In the genomic region with DNA sequence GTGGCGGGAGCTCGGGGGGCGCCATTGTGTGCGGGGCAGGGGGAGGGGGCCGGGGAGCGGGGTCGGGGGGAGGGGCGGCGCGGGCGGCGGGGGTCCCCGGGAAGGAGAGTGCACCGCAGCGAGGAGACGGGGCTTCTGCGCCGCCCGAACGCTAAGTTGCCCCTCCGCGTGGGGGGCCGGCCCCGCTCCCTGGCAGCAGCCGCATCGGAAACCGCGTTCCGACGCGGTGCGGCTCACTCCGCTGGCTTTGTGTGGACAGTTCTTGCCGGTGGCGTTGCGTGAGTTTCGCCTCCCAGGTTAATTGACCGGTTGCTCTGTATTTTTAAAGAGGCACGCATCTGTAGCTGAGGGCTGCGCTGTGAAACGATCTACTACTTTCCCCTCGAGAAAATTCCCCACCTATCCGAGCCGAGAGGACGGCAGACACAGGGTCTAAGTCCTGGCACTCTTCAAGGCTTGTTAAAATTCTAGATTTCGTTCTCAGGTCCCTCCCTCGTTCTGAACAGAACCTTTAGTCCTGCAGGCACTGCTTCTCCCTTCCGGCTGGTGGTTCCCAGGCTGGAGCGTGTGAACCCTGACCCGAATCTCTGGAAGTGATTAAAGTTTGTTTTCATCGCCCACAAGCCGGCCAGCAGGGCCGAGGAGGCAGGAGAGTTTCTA, we compare ENCODE assay signal across 9 cellular contexts. TPM values are rescaled to one million over a fixed set of nuclear protein-coding genes. Genes with fewer than 3 reads are reported as not detected.
DNase-seq lines count a peak whose midpoint lies in the region; ATAC-seq and TF ChIP-seq lines count a peak whose summit lies in the region.
"Had no signal": no experiment of that assay in that cellular context is flagged by ENCODE, and none has a peak within 500 bp of the region (broad histone marks: within the 10 kb centered on the region; RNA-seq: fewer than 3 reads in every experiment).

No MANE protein-coding gene starts in this region.

- peak overlapping the region; percentile 48 to 66 for H3K4me3 ChIP-seq in foreskin fibroblast (ENCODE audit: low read depth in 1 of 2, low read length in 2 of 2)

- TF ChIP-seq CTCF in foreskin fibroblast (IDR thresholded peaks at IDR 0.05; ENCODE audit: low read depth, low read length) (no peak), osteocyte (IDR thresholded peaks at IDR 0.05) (no peak), foreskin keratinocyte (conservative IDR thresholded peaks at IDR 0.05) (no peak)

- H3K27me3 ChIP-seq in foreskin keratinocyte, result peaks cover 88% of the 10 kb centered on the region

- H3K4me1 Mint-ChIP-seq in osteocyte (ENCODE audit: unreplicated experiment), result peaks cover 56% of the 10 kb centered on the region

- H3K4me1 ChIP-seq in foreskin keratinocyte, result no peaks in the 10 kb centered on the region

- no peak overlapping the region for H3K27ac ChIP-seq in foreskin keratinocyte
- H3K27ac ChIP-seq: 22Rv1 had no signal

- DNase-seq in DMS 273 (lab: John Stamatoyannopoulos, UW; ENCODE audit: unreplicated experiment) (peak; percentile 34), DMS 273 treated with DMSO at 0.1 percent for 48 hours (lab: John Stamatoyannopoulos, UW) (no peak), SW480 (ENCODE audit: low spot score) (peak; percentile 18), foreskin fibroblast (peak; percentile 90 to 97), osteocyte (ENCODE audit: extremely low spot score, unreplicated experiment) (peak; percentile 96), foreskin keratinocyte (no peak)

- H3K4me3 Mint-ChIP-seq in osteocyte (ENCODE audit: unreplicated experiment), result peak overlapping the region; percentile 91

- peak overlapping the region; percentile 100 for H3K27ac Mint-ChIP-seq in osteocyte (ENCODE audit: unreplicated experiment)

- H3K27me3 Mint-ChIP-seq in osteocyte (ENCODE audit: unreplicated experiment), result peaks cover 4% of the 10 kb centered on the region

- peaks cover 11% of the 10 kb centered on the region for H3K36me3 Mint-ChIP-seq in osteocyte (ENCODE audit: unreplicated experiment)

- ATAC-seq in HG03025 (IDR thresholded peaks at IDR 0.05; ENCODE audit: low FRiP score, unreplicated experiment) (no peak), foreskin keratinocyte (no peak), GM18870 (IDR thresholded peaks at IDR 0.05; ENCODE audit: unreplicated experiment) (no peak)

- H3K9me3 Mint-ChIP-seq in osteocyte (ENCODE audit: unreplicated experiment), result peaks cover under 1% of the 10 kb centered on the region

RNA-seq across cellular contexts. Expression of gene ARHGEF7, which starts 0.9 kb away (rescaled TPM):
- total RNA-seq in osteocyte (119 and 125 TPM in 2 replicates), foreskin keratinocyte (25.0 and 25.1 TPM in 2 replicates)
- polyA plus RNA-seq in foreskin keratinocyte, result 8.9 and 9.6 TPM in 2 replicates

Comparison
In these comparisons a context has a peak if more than half of its experiments do, and no peak if none do; other contexts are left out.
1. DNase-seq: peak in DMS 273 (single experiment), SW480 (single experiment), foreskin fibroblast (2 of 2) and osteocyte (single experiment); none in DMS 273 treated with DMSO at 0.1 percent for 48 hours (single experiment) and foreskin keratinocyte (0 of 2).